19 cellular contexts compared by ENCODE assay signal in the genomic region with DNA sequence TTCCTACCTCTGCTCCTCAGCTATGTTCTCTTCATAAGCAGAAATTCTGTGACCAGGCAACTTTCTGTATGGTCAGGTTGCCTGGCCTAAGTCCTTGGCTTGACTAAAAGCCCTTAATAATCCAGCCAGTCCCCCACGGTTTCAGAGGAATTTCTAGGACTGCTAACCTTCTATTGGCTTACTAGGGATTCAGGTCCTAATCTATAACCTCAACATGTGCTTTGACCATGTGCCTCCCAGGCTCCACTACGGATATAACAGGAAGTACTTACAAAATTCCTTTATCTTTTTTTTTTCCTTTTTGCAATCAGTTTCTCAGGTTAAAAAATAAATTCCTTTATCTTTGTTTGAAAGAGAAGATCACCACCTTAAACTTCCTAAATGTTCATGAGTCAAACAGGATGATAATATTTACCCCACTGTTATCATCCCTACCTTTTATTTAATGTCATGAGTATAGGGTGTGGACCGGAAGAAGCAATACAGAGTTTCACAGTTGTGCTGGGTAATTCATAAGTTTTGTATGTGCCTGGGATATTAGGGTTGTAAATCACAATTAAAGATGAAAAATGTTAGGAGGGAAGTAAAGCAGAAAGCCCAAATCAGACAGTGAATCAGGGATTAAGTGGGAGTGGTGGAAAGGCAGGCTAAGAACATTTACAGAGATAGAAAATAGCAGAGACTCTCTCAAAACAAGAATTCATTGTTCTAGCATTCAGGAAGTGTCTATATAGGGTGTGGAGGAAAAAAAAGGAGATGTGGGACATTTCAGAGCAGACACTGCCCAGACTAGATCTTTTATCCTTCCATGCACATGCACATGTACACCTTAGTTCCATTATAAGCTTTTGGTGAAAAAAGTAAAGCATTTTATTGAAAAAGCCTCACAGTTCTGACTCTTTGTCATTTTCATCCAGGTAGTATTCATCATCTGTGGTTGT.
"Had no signal": no experiment of that assay in that cellular context is flagged by ENCODE, and none has a peak within 500 bp of the region (broad histone marks: within the 10 kb centered on the region; RNA-seq: fewer than 3 reads in every experiment).

No MANE protein-coding gene starts in this region.

- H3K4me3 ChIP-seq: lower lobe of right lung, tibial artery, vagina had no signal

- DNase-seq: activated CD4-positive, alpha-beta memory T cell treated with anti-CD3 and anti-CD28 coated beads, Interleukin-2, amount 10 ng/mL, durations not matched to agents 7 days and 5 days; activated CD4-positive, alpha-beta T cell treated with anti-CD3 and anti-CD28 coated beads for 48 hours; activated CD4-positive, CD25-positive, alpha-beta regulatory T cell; activated naive CD4-positive, alpha-beta T cell treated with anti-CD3 and anti-CD28 coated beads for 36 hours; activated T-cell treated with anti-CD3 and anti-CD28 coated beads, Interleukin-2, amount 50 U/mL, for 1 hour; anterior cingulate cortex; brain microvascular endothelial cell; cortex of kidney; left cardiac atrium; lower lobe of right lung; occipital lobe; posterior cingulate gyrus; stimulated activated CD4-positive, alpha-beta T cell treated with anti-CD3 and anti-CD28 coated beads, Interleukin-12 subunit alpha, Interleukin-12 subunit beta, amount 100 ng/mL, for 4 hours; stimulated activated CD4-positive, alpha-beta T cell treated with anti-CD3 and anti-CD28 coated beads, Interleukin-1b, Interleukin-23, amount 100 ng/mL, for 48 hours; stimulated activated naive CD4-positive, alpha-beta T cell treated with Interleukin-2 at 50 U/mL for 16 hours; tibial artery had no signal

- H3K4me1 ChIP-seq: lower lobe of right lung, tibial artery, vagina had no signal

- H3K36me3 ChIP-seq: brain microvascular endothelial cell had no signal

- ATAC-seq: activated T-helper 17 cell treated with anti-CD3 and anti-CD28 coated beads, Interleukin-2, amount 50 U/mL, for 72 hours; left cardiac atrium; lower lobe of right lung had no signal

- H3K27ac ChIP-seq: brain microvascular endothelial cell, lower lobe of right lung, tibial artery, vagina had no signal

- H3K27me3 ChIP-seq: brain microvascular endothelial cell, tibial artery, vagina had no signal

- FAIRE-seq: endometrium had no signal

- H3K9me3 ChIP-seq: lower lobe of right lung, tibial artery, vagina had no signal
